ENCODE assay signal across 19 cellular contexts in genomic region chr15:74275957-74276356, GRCh38. TPM values are rescaled to one million over a fixed set of nuclear protein-coding genes. Genes with fewer than 3 reads are reported as not detected.
A peak's percentile ranks its signal among the peaks of the same experiment; 100 is the strongest.
DNase-seq lines count a peak whose midpoint lies in the region; ATAC-seq and TF ChIP-seq lines count a peak whose summit lies in the region.
"Had no signal": no experiment of that assay in that cellular context is flagged by ENCODE, and none has a peak within 500 bp of the region (broad histone marks: within the 10 kb centered on the region; RNA-seq: fewer than 3 reads in every experiment).

No MANE protein-coding gene starts in this region.

- in situ Hi-C loops in SK-MEL-5 (cut with HindIII; ENCODE audit: low pct_unique_long_range_greater_than_20kb, low sequenced_read_pairs), result no loop called here

- TF ChIP-seq CTCF in neural progenitor cell (IDR thresholded peaks at IDR 0.05), result no peak

- H3K9me3 Mint-ChIP-seq in neural progenitor cell, result no peaks in the 10 kb centered on the region
- H3K9me3 Mint-ChIP-seq: dendritic cell treated with granulocyte-macrophage colony-stimulating factor and Interleukin-4, amounts not matched to agents 40 ng/mL and 50 ng/mL, for 4 days; type B pancreatic cell had no signal

- no peaks in the 10 kb centered on the region for H3F3A ChIP-seq in neural progenitor cell (ENCODE audit: low read depth)

- H3K27ac Mint-ChIP-seq in neural progenitor cell, result peak overlapping the region; percentile 14
- H3K27ac Mint-ChIP-seq: dendritic cell treated with granulocyte-macrophage colony-stimulating factor and Interleukin-4, amounts not matched to agents 40 ng/mL and 50 ng/mL, for 4 days; type B pancreatic cell had no signal

- H4K20me1 ChIP-seq in neural progenitor cell (ENCODE audit: low read depth), result no peaks in the 10 kb centered on the region

- H3K4me1 Mint-ChIP-seq in neural progenitor cell, result peaks cover 37% of the 10 kb centered on the region

- no peak overlapping the region for H3K27ac ChIP-seq in neural progenitor cell
- H3K27ac ChIP-seq: esophagus squamous epithelium, GM23248, heart left ventricle had no signal

- H3K9me3 ChIP-seq in neural progenitor cell (ENCODE audit: low read depth), result no peaks in the 10 kb centered on the region
- H3K9me3 ChIP-seq: esophagus squamous epithelium, heart left ventricle had no signal

- intact Hi-C loops in left cardiac atrium (cut with DNase I), result no loop called here

- H3K36me3 Mint-ChIP-seq in neural progenitor cell, result no peaks in the 10 kb centered on the region
- H3K36me3 Mint-ChIP-seq: type B pancreatic cell had no signal

- H3K36me3 ChIP-seq in neural progenitor cell, result no peaks in the 10 kb centered on the region
- H3K36me3 ChIP-seq: esophagus squamous epithelium, heart left ventricle had no signal

- no peaks in the 10 kb centered on the region for H3K79me2 ChIP-seq in neural progenitor cell (ENCODE audit: low read depth)

- peaks cover 16% of the 10 kb centered on the region for H3K27me3 Mint-ChIP-seq in neural progenitor cell (ENCODE audit: insufficient read depth, low read depth)

- H3K4me3 Mint-ChIP-seq in neural progenitor cell, result no peak overlapping the region
- H3K4me3 Mint-ChIP-seq: dendritic cell treated with granulocyte-macrophage colony-stimulating factor and Interleukin-4, amounts not matched to agents 40 ng/mL and 50 ng/mL, for 4 days; type B pancreatic cell had no signal

- no peak overlapping the region for H2AFZ ChIP-seq in neural progenitor cell (replicated peaks)
- H2AFZ ChIP-seq: GM23248 had no signal

- H3K4me2 ChIP-seq in neural progenitor cell, result no peak overlapping the region

- no peak overlapping the region for H3K9ac ChIP-seq in neural progenitor cell
- H3K9ac ChIP-seq: GM23248 had no signal

- no peak overlapping the region for H3K4me3 ChIP-seq in Jurkat, Clone E6-1 (ENCODE audit: low read length)
- no peak overlapping the region for H3K4me3 ChIP-seq in neural progenitor cell
- H3K4me3 ChIP-seq: esophagus squamous epithelium, GM23248, heart left ventricle had no signal

- ATAC-seq in left cardiac atrium, result no peak
- ATAC-seq: heart left ventricle had no signal

- no peaks in the 10 kb centered on the region for H3K27me3 ChIP-seq in neural progenitor cell

- no peaks in the 10 kb centered on the region for H3K4me1 ChIP-seq in neural progenitor cell
- H3K4me1 ChIP-seq: esophagus squamous epithelium, heart left ventricle had no signal

- peak; percentile 30 for DNase-seq in NCI-H748 (lab: John Stamatoyannopoulos, UW; ENCODE audit: unreplicated experiment)
- no peak for DNase-seq in NCI-H748 treated with DMSO at 0.1 percent for 48 hours (lab: John Stamatoyannopoulos, UW)
- peak; percentile 62 for DNase-seq in Jurkat, Clone E6-1 (ENCODE audit: low read depth, low spot score)
- DNase-seq in SK-MEL-5 (ENCODE audit: low read depth, low spot score), result peak; percentile 44
- DNase-seq in neural progenitor cell (ENCODE audit: low spot score), result peak; percentile 32
- no peak for DNase-seq in activated CD4-positive, CD25-positive, alpha-beta regulatory T cell treated with anti-CD3 and anti-CD28 coated beads, Interleukin-2, amount 50 U/mL, for 72 hours
- DNase-seq in left cardiac atrium, result no peak
- DNase-seq in OCI-M2 (lab: John Stamatoyannopoulos, UW; ENCODE audit: unreplicated experiment), result no peak
- DNase-seq: activated gamma-delta T cell; COR-L47; esophagus squamous epithelium; GM23248; occipital lobe; stimulated activated CD4-positive, alpha-beta T cell treated with anti-CD3 and anti-CD28 coated beads, Interleukin-4, amount 100 ng/mL, for 1 hour had no signal

RNA-seq across cellular contexts. Expression of gene CCDC33, which starts 39.8 kb away (rescaled TPM):
- polyA plus RNA-seq in Jurkat, Clone E6-1 (2012; ENCODE audit: insufficient read depth, insufficient read length), result 3.6 TPM
- not detected in 2 replicates for total RNA-seq in SK-MEL-5 (2014; rRNA removed; shearing (Covaris generic))
- not detected in 2 replicates for polyA plus RNA-seq in SK-MEL-5 (2015; cell fraction: cytosol; rRNA removed)
- polyA plus RNA-seq in SK-MEL-5 (2015; cell fraction: nucleus; rRNA removed), result not detected in 2 replicates
- 1.9 TPM in 1 of 2 replicates, not detected in the other for total RNA-seq in neural progenitor cell (ENCODE audit: low replicate concordance)
- not detected for total RNA-seq in left cardiac atrium
- total RNA-seq: activated CD8-positive, alpha-beta memory T cell treated with anti-CD3 and anti-CD28 coated beads for 36 hours; esophagus squamous epithelium; GM23248; heart left ventricle; mononuclear cell; occipital lobe had no signal
- polyA plus RNA-seq: GM23248 had no signal

Comparison
In these comparisons a context has a peak if more than half of its experiments do, and no peak if none do; other contexts are left out.
1. DNase-seq: peak in NCI-H748 (single experiment), Jurkat, Clone E6-1 (single experiment), SK-MEL-5 (single experiment) and neural progenitor cell (single experiment); none in NCI-H748 treated with DMSO at 0.1 percent for 48 hours (single experiment), activated CD4-positive, CD25-positive, alpha-beta regulatory T cell treated with anti-CD3 and anti-CD28 coated beads, Interleukin-2, amount 50 U/mL, for 72 hours (single experiment), left cardiac atrium (single experiment) and OCI-M2 (single experiment).